ENCODE assay signal across 8 cellular contexts in the genomic region with DNA sequence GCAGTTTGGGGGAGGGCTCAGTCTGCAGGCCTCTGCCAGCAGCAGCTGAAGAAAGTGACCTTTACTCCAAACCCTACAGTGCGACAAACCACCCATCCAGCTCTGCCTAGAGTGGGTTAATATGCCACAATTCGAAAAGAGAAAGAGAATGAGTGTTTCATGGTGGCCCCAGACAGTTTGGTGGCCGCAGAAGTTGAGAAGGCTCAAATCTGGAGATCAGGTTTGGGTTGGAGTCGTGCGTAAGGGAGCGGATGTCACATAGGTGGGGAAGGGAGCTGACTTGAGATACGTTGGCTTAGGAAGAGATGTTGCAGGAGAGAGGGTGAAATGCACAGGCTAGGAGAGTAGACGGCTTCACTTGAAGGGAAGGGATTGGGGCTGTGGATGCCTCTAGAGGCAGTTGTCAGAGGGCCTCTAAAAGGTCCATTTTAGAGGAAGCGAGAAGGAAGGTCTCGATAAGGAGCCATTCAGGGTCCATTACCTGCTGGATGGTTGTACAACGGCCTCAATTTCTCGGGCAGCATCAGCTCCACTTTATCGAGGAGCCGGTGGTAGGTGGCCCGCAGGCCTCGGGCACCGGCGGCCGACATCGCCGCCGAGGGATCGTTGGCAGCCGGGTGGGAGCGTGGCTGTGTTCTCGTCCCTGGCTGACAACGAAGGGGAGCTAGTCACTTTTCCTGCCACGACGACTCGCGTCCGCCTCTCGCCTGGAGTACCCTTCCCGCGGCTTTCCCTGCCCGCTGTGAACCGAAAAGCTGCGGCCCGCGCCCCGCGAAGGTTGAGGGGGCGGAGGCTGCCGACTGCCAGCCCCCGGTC. TPM values are rescaled to one million over a fixed set of nuclear protein-coding genes. Genes with fewer than 3 reads are reported as not detected.
DNase-seq lines count a peak whose midpoint lies in the region; ATAC-seq, FAIRE-seq and TF ChIP-seq lines count a peak whose summit lies in the region.

No MANE protein-coding gene starts in this region.

- TF ChIP-seq POLR2A in GM10847 (IDR thresholded peaks at IDR 0.05; ENCODE audit: extremely low read depth, insufficient read length) (peak; percentile 63), K562 (conservative IDR thresholded peaks at IDR 0.05) (no peak; the same call in 1 of the 2 replicates), GM12892 (IDR thresholded peaks at IDR 0.05; ENCODE audit: low read depth, low read length) (no peak)

- POLR2A ChIA-PET in K562 (lab: Yijun Ruan, JAX), result interaction anchor here (0.6 to 3.1 kb wide), 26 partner anchors 8 to 382 kb away, joined by 3 to 24 read pairs (median 3); partner anchors contain the start of gene CREG1

- H3K4me1 ChIP-seq in K562 (replicated peaks in 1 of 2; ENCODE audit: control insufficient read depth in 2 of 2, insufficient read depth in 2 of 2, low read length in 2 of 2), result peaks cover 8 to 15% of the 10 kb centered on the region in 2 experiments; a peak in 4 of 5 replicates

- intact Hi-C loops in K562 (cut with micrococcal nuclease), result loop anchor here (2.0 to 10.0 kb wide), 8 partner anchors 69 to 383 kb away; partner anchors contain the start of genes CREG1 and RCSD1

- peak overlapping the region; percentile 94 for H3K27ac ChIP-seq in KOPT-K1 (ENCODE audit: low read depth, low read length, poor library complexity, severe bottlenecking)
- peak overlapping the region; percentile 98 for H3K27ac ChIP-seq in K562 (ENCODE audit: extremely low read depth, low read depth, low read length)

- no peak for TF ChIP-seq EP300 in K562 (IDR thresholded peaks at IDR 0.05; ENCODE audit: low read length)

- H3K79me2 ChIP-seq in K562 (ENCODE audit: control insufficient read depth, insufficient read depth, low read length), result peaks cover 97% of the 10 kb centered on the region

- BruUV-seq in K562 (replicated peaks; lab: Mats Ljungman, UMichigan), result TSS peak; percentile 53

- TF ChIP-seq CTCF in K562 (IDR thresholded peaks at IDR 0.05 in 2 of 3, conservative IDR thresholded peaks at IDR 0.05 in 1 of 3; ENCODE audit: insufficient read depth in 2 of 3, low read depth in 1 of 3, low read length in 3 of 3), result no peak; a peak in 1 of 6 replicates

- no peaks in the 10 kb centered on the region for H3K9me1 ChIP-seq in K562 (ENCODE audit: control insufficient read depth, insufficient read depth, low read length)

- H3K9ac ChIP-seq in K562 (ENCODE audit: insufficient read depth in 1 of 2, low read depth in 2 of 2, low read length in 2 of 2), result peak overlapping the region; percentile 95 to 97

- under 1% methylated on average over 45 of the region's 45 CpGs for WGBS in K562 (ENCODE audit: insufficient coverage, low coverage, missing lambda C conversion rate)

- H4K20me1 ChIP-seq in K562 (replicated peaks; ENCODE audit: control insufficient read depth, insufficient read depth, low read length), result 0 out of 2 replicates have a peak, but pooled peaks cover 9% of the 10 kb centered on the region

- DNase-seq in GOT3 (lab: John Stamatoyannopoulos, UW) (peak; percentile 71), K562 (ENCODE audit: extremely low read depth in 1 of 4, low spot score in 3 of 4) (peak in 2 of 4 experiments; percentile 50 to 72), iPS-NIHi7 (ENCODE audit: extremely low spot score) (peak; percentile 34), smooth muscle cell of the brain vasculature (ENCODE audit: low read depth, low spot score) (peak; percentile 10), GM12892 (ENCODE audit: insufficient read length) (no peak)

- CTCF ChIA-PET in K562 (lab: Yijun Ruan, JAX; ENCODE audit: low intra/inter-chr PET ratio), result no interaction called here

- H3K4me2 ChIP-seq in K562 (ENCODE audit: insufficient read depth, low read length), result peak overlapping the region; percentile 98

- peak overlapping the region; percentile 84 for H2AFZ ChIP-seq in K562 (ENCODE audit: low read depth, low read length)

- ATAC-seq in SK-N-SH treated with all-trans-retinoic acid at 6 μM for 48 hours (peak; percentile 53), K562 (peak; percentile 23)

- FAIRE-seq in K562 (lab: Jason Lieb, UNC) (peak; percentile 73), GM12892 (lab: Jason Lieb, UNC) (no peak)

- in situ Hi-C loops in K562 (cut with MboI), result no loop called here

- H3K27me3 ChIP-seq in K562 (ENCODE audit: control insufficient read depth in 2 of 2, insufficient read depth in 2 of 2, low read length in 2 of 2), result no peaks in the 10 kb centered on the region

- H3K36me3 ChIP-seq in KOPT-K1 (ENCODE audit: insufficient read depth, low read length) (no peaks in the 10 kb centered on the region), K562 (ENCODE audit: control insufficient read depth, insufficient read depth, low read length) (no peaks in the 10 kb centered on the region)

- H3K9me3 ChIP-seq in KOPT-K1 (ENCODE audit: insufficient read depth, low read length, poor library complexity, severe bottlenecking) (no peaks in the 10 kb centered on the region), K562 (replicated peaks; ENCODE audit: control insufficient read depth, insufficient read depth, low read depth, low read length) (no peaks in the 10 kb centered on the region)

- TF ChIP-seq RAD21 in K562 (CRISPR knock-in tag; conservative IDR thresholded peaks at IDR 0.05 in 1 of 2, IDR thresholded peaks at IDR 0.05 in 1 of 2), result no peak

- H3K4me3 ChIP-seq in K562, result peak overlapping the region; percentile 81

TF ChIP-seq in SK-N-SH treated with all-trans-retinoic acid at 6 μM for 48 hours, 23 proteins besides CTCF, POLR2A, EP300 and RAD21 (continues in another document):
- TF ChIP-seq PPARA (CRISPR knock-in tag; IDR thresholded peaks at IDR 0.05; ENCODE audit: borderline replicate concordance) (no peak), ZFP3 (CRISPR knock-in tag; IDR thresholded peaks at IDR 0.05) (no peak)

TF ChIP-seq in K562, 482 proteins besides CTCF, POLR2A, EP300 and RAD21 (continues in another document):
- TF ChIP-seq RBBP5 (IDR thresholded peaks at IDR 0.05; ENCODE audit: borderline replicate concordance, insufficient read depth, low read length, poor library complexity, severe bottlenecking), result peak; percentile 90

RNA-seq across cellular contexts. Expression of gene DCAF6, which starts 1.0 kb away (rescaled TPM):
- total RNA-seq in K562 (2011; cell fraction: chromatin; rRNA removed; ENCODE audit: low replicate concordance), result 162 and 343 TPM in 2 replicates
- total RNA-seq in K562 (2011; cell fraction: nucleolus; rRNA removed), result 39.9 and 60.4 TPM in 2 replicates
- total RNA-seq in K562 (2011; cell fraction: nucleoplasm; rRNA removed), result 128 and 216 TPM in 2 replicates
- 46.2 and 46.3 TPM in 2 replicates for total RNA-seq in K562 (2014; rRNA removed)
- total RNA-seq in K562 (2014; rRNA removed; fragmentation: Illumina TruSeq; extraction: Trizol), result 61.9 and 73.9 TPM in 2 replicates
- total RNA-seq in K562 (2015; rRNA removed; fragmentation: Illumina TruSeq; extraction: Trizol), result 56.4 and 57.8 TPM in 2 replicates
- total RNA-seq in K562 (2021), result 40.6 and 42.8 TPM in 2 replicates
- 91.6 and 102 TPM in 2 replicates for polyA plus RNA-seq in K562 (2011; rRNA removed)
- polyA plus RNA-seq in K562 (2011; cell fraction: cytosol; rRNA removed), result 31.7 and 76.1 TPM in 2 replicates
- polyA plus RNA-seq in K562 (2011; cell fraction: nucleus; rRNA removed), result 48.5 and 76.7 TPM in 2 replicates
- 38.9 and 42.2 TPM in 2 replicates for polyA plus RNA-seq in K562 (2012)
- polyA plus RNA-seq in K562 (2014; fragmentation: Illumina TruSeq; extraction: Trizol), result 54.3 and 59.1 TPM in 2 replicates
- 10 to 100 TPM; 19.1 to 24.5 TPM for polyA plus RNA-seq in K562 (2014; fragmentation: Nextera tagmentation; extraction: Ambion mirVana)
- polyA plus RNA-seq in K562 (2014; rRNA removed), result 41.1 and 45.6 TPM in 2 replicates
- polyA minus RNA-seq in K562 (2011; rRNA and poly(A)+ RNA removed), result 217 and 260 TPM in 2 replicates
- polyA minus RNA-seq in K562 (2011; cell fraction: cytosol; rRNA and poly(A)+ RNA removed), result 41.2 and 59.6 TPM in 2 replicates
- 79.4 and 146 TPM in 2 replicates for polyA minus RNA-seq in K562 (2011; cell fraction: nucleus; rRNA and poly(A)+ RNA removed)
- 35.1 TPM for polyA plus RNA-seq in GM12892 (2012; ENCODE audit: missing spikeins)

RNA-seq across cellular contexts. Expression of gene MPC2, which starts 1.4 kb away (rescaled TPM):
- total RNA-seq in K562 (2011; cell fraction: chromatin; rRNA removed; ENCODE audit: low replicate concordance), result 10.2 and 19.5 TPM in 2 replicates
- 17.8 and 19.7 TPM in 2 replicates for total RNA-seq in K562 (2011; cell fraction: nucleolus; rRNA removed)
- 19.3 and 32.5 TPM in 2 replicates for total RNA-seq in K562 (2011; cell fraction: nucleoplasm; rRNA removed)
- 102 and 122 TPM in 2 replicates for total RNA-seq in K562 (2014; rRNA removed)
- 168 and 186 TPM in 2 replicates for total RNA-seq in K562 (2014; rRNA removed; fragmentation: Illumina TruSeq; extraction: Trizol)
- total RNA-seq in K562 (2015; rRNA removed; fragmentation: Illumina TruSeq; extraction: Trizol), result 134 and 144 TPM in 2 replicates
- total RNA-seq in K562 (2021), result 172 and 190 TPM in 2 replicates
- 157 and 179 TPM in 2 replicates for polyA plus RNA-seq in K562 (2011; rRNA removed)
- 51.8 and 85.0 TPM in 2 replicates for polyA plus RNA-seq in K562 (2011; cell fraction: cytosol; rRNA removed)
- polyA plus RNA-seq in K562 (2011; cell fraction: nucleus; rRNA removed), result 19.6 and 37.3 TPM in 2 replicates
- 107 and 192 TPM in 2 replicates for polyA plus RNA-seq in K562 (2012)
- 131 and 138 TPM in 2 replicates for polyA plus RNA-seq in K562 (2014; fragmentation: Illumina TruSeq; extraction: Trizol)
- 100 to 1,000 TPM in 1 of 2 experiments, 10 to 100 TPM in 1; 70.7 to 154 TPM for polyA plus RNA-seq in K562 (2014; fragmentation: Nextera tagmentation; extraction: Ambion mirVana)
- polyA plus RNA-seq in K562 (2014; rRNA removed), result 106 and 126 TPM in 2 replicates
- polyA minus RNA-seq in K562 (2011; rRNA and poly(A)+ RNA removed), result 46.7 and 50.5 TPM in 2 replicates
- 27.2 and 32.7 TPM in 2 replicates for polyA minus RNA-seq in K562 (2011; cell fraction: cytosol; rRNA and poly(A)+ RNA removed)
- 11.2 and 14.2 TPM in 2 replicates for polyA minus RNA-seq in K562 (2011; cell fraction: nucleus; rRNA and poly(A)+ RNA removed)
- 75.6 TPM for polyA plus RNA-seq in GM12892 (2012; ENCODE audit: missing spikeins)

RNA-seq across cellular contexts. Expression of gene ADCY10, which starts 21.5 kb away (rescaled TPM):
- 1.3 and 2.1 TPM in 2 replicates for total RNA-seq in K562 (2011; cell fraction: chromatin; rRNA removed; ENCODE audit: low replicate concordance)
- 0.39 and 0.83 TPM in 2 replicates for total RNA-seq in K562 (2011; cell fraction: nucleolus; rRNA removed)
- total RNA-seq in K562 (2011; cell fraction: nucleoplasm; rRNA removed), result 1.1 and 2.1 TPM in 2 replicates
- total RNA-seq in K562 (2014; rRNA removed) (0.24 and 0.86 TPM in 2 replicates), K562 (2014; rRNA removed; fragmentation: Illumina TruSeq; extraction: Trizol) (0.29 and 0.32 TPM in 2 replicates), K562 (2015; rRNA removed; fragmentation: Illumina TruSeq; extraction: Trizol) (0.11 and 0.14 TPM in 2 replicates), K562 (2021) (0.20 and 0.22 TPM in 2 replicates)
- polyA plus RNA-seq in K562 (2011; rRNA removed) (0.21 and 0.54 TPM in 2 replicates), K562 (2014; fragmentation: Illumina TruSeq; extraction: Trizol) (0.25 and 0.26 TPM in 2 replicates), K562 (2014; fragmentation: Nextera tagmentation; extraction: Ambion mirVana) (under 1 TPM; 0.21 to 0.39 TPM), K562 (2014; rRNA removed) (0.08 and 0.11 TPM in 2 replicates)
- 0.12 and 0.13 TPM in 2 replicates for polyA plus RNA-seq in K562 (2011; cell fraction: cytosol; rRNA removed)
- polyA plus RNA-seq in K562 (2011; cell fraction: nucleus; rRNA removed), result 0.34 and 0.38 TPM in 2 replicates
- 0.12 and 0.65 TPM in 2 replicates for polyA plus RNA-seq in K562 (2012)
- 0.24 and 0.28 TPM in 2 replicates for polyA minus RNA-seq in K562 (2011; rRNA and poly(A)+ RNA removed)
- polyA minus RNA-seq in K562 (2011; cell fraction: cytosol; rRNA and poly(A)+ RNA removed), result not detected in 2 replicates
- 0.22 and 0.27 TPM in 2 replicates for polyA minus RNA-seq in K562 (2011; cell fraction: nucleus; rRNA and poly(A)+ RNA removed)
- not detected for polyA plus RNA-seq in GM12892 (2012; ENCODE audit: missing spikeins)
